ENCODE assay signal across 13 cellular contexts in genomic region chr9:127333326-127334064, GRCh38.
A peak's percentile ranks its signal among the peaks of the same experiment; 100 is the strongest.
DNase-seq lines count a peak whose midpoint lies in the region; ATAC-seq and TF ChIP-seq lines count a peak whose summit lies in the region.
"Had no signal": no experiment of that assay in that cellular context is flagged by ENCODE, and none has a peak within 500 bp of the region (broad histone marks: within the 10 kb centered on the region; RNA-seq: fewer than 3 reads in every experiment).

No MANE protein-coding gene starts in this region.

- peak overlapping the region; percentile 22 for H3K27ac Mint-ChIP-seq in GM23338
- H3K27ac Mint-ChIP-seq in stimulated activated effector memory CD8-positive, alpha-beta T cell treated with anti-CD3 and anti-CD28 coated beads, Interleukin-12 subunit alpha, Interleukin-12 subunit beta, amount 100 ng/mL, for 72 hours, result peak overlapping the region; percentile 0
- H3K27ac Mint-ChIP-seq: activated CD4-positive, alpha-beta T cell treated with anti-CD3 and anti-CD28 coated beads, Interleukin-2, amount 10 ng/mL, durations not matched to agents 7 days and 5 days; activated T-helper 17 cell treated with anti-CD3 and anti-CD28 coated beads, Interleukin-2, amount 50 U/mL, for 72 hours; nephron progenitor cell; T-helper 1 cell treated with Interleukin-12 subunit alpha and Interleukin-12 subunit beta and Interleukin-4 antibody, amounts not matched to agents 30 μg/mL and 1 μg/mL, for 36 hours had no signal

- H3K4me3 Mint-ChIP-seq in GM23338, result no peak overlapping the region
- no peak overlapping the region for H3K4me3 Mint-ChIP-seq in stimulated activated effector memory CD8-positive, alpha-beta T cell treated with anti-CD3 and anti-CD28 coated beads, Interleukin-12 subunit alpha, Interleukin-12 subunit beta, amount 100 ng/mL, for 72 hours
- H3K4me3 Mint-ChIP-seq: activated CD4-positive, alpha-beta T cell treated with anti-CD3 and anti-CD28 coated beads, Interleukin-2, amount 10 ng/mL, durations not matched to agents 7 days and 5 days; activated T-helper 17 cell treated with anti-CD3 and anti-CD28 coated beads, Interleukin-2, amount 50 U/mL, for 72 hours; nephron progenitor cell; T-helper 1 cell treated with Interleukin-12 subunit alpha and Interleukin-12 subunit beta and Interleukin-4 antibody, amounts not matched to agents 30 μg/mL and 1 μg/mL, for 36 hours had no signal

- H3K9me3 Mint-ChIP-seq in GM23338, result no peaks in the 10 kb centered on the region
- H3K9me3 Mint-ChIP-seq in stimulated activated effector memory CD8-positive, alpha-beta T cell treated with anti-CD3 and anti-CD28 coated beads, Interleukin-12 subunit alpha, Interleukin-12 subunit beta, amount 100 ng/mL, for 72 hours, result no peaks in the 10 kb centered on the region
- H3K9me3 Mint-ChIP-seq: activated CD4-positive, alpha-beta T cell treated with anti-CD3 and anti-CD28 coated beads, Interleukin-2, amount 10 ng/mL, durations not matched to agents 7 days and 5 days; activated T-helper 17 cell treated with anti-CD3 and anti-CD28 coated beads, Interleukin-2, amount 50 U/mL, for 72 hours; nephron progenitor cell; T-helper 1 cell treated with Interleukin-12 subunit alpha and Interleukin-12 subunit beta and Interleukin-4 antibody, amounts not matched to agents 30 μg/mL and 1 μg/mL, for 36 hours had no signal

- no peaks in the 10 kb centered on the region for H3K27me3 Mint-ChIP-seq in GM23338 (ENCODE audit: insufficient read depth, low read depth, poor library complexity)
- H3K27me3 Mint-ChIP-seq: activated T-helper 17 cell treated with anti-CD3 and anti-CD28 coated beads, Interleukin-2, amount 50 U/mL, for 72 hours had no signal

- H3K4me3 ChIP-seq in GM23338, result no peak overlapping the region
- no peak overlapping the region for H3K4me3 ChIP-seq in Peyer's patch
- H3K4me3 ChIP-seq in right cardiac atrium (ENCODE audit: low read length), result no peak overlapping the region

- H3K36me3 ChIP-seq in GM23338 (ENCODE audit: insufficient read depth), result no peaks in the 10 kb centered on the region
- H3K36me3 ChIP-seq in Peyer's patch, result no peaks in the 10 kb centered on the region

- H3K9me3 ChIP-seq in Peyer's patch (no peaks in the 10 kb centered on the region), right cardiac atrium (ENCODE audit: control insufficient read depth, low read length) (no peaks in the 10 kb centered on the region)

- no peaks in the 10 kb centered on the region for H3K36me3 Mint-ChIP-seq in GM23338 (ENCODE audit: low read depth)
- no peaks in the 10 kb centered on the region for H3K36me3 Mint-ChIP-seq in stimulated activated effector memory CD8-positive, alpha-beta T cell treated with anti-CD3 and anti-CD28 coated beads, Interleukin-12 subunit alpha, Interleukin-12 subunit beta, amount 100 ng/mL, for 72 hours

- H4K20me1 ChIP-seq in GM23338 (replicated peaks; ENCODE audit: insufficient read depth), result no peaks in the 10 kb centered on the region; the same call in 1 of the 2 replicates

- ATAC-seq in GM23338 (no peak), right cardiac atrium (peak in 1 of 2 donors; percentile 50)
- no peak for ATAC-seq in stimulated activated effector memory CD8-positive, alpha-beta T cell treated with anti-CD3 and anti-CD28 coated beads, Interleukin-12 subunit alpha, Interleukin-12 subunit beta, amount 100 ng/mL, for 72 hours
- ATAC-seq: activated T-helper 17 cell treated with anti-CD3 and anti-CD28 coated beads, Interleukin-2, amount 50 U/mL, for 72 hours had no signal

- no peaks in the 10 kb centered on the region for H3K9me2 ChIP-seq in GM23338 (ENCODE audit: insufficient read depth)

- H3K27ac ChIP-seq in GM23338 (ENCODE audit: low read depth) (no peak overlapping the region), Peyer's patch (peak overlapping the region; percentile 8 to 67 (median 31)), right cardiac atrium (ENCODE audit: low read length) (peak overlapping the region; percentile 7)
- H3K27ac ChIP-seq: HL-60 had no signal

- intact Hi-C loops in right cardiac atrium (cut with DNase I), result no loop called here

- DNase-seq in GM23338 (ENCODE audit: low spot score) (no peak), Peyer's patch (no peak), right cardiac atrium (no peak), A172 (ENCODE audit: low spot score) (no peak), AG20443 (ENCODE audit: low spot score) (no peak)
- DNase-seq in stimulated activated effector memory CD8-positive, alpha-beta T cell treated with anti-CD3 and anti-CD28 coated beads, Interleukin-12 subunit alpha, Interleukin-12 subunit beta, amount 100 ng/mL, for 72 hours (ENCODE audit: low spot score in 2 of 2), result no peak
- DNase-seq in activated CD4-positive, alpha-beta T cell treated with anti-CD3 and anti-CD28 coated beads for 48 hours, result no peak
- DNase-seq in stimulated activated CD4-positive, alpha-beta T cell treated with anti-CD3 and anti-CD28 coated beads, Interleukin-1b, Interleukin-23, amount 100 ng/mL, for 48 hours, result no peak
- DNase-seq: activated CD4-positive, alpha-beta T cell treated with anti-CD3 and anti-CD28 coated beads, Interleukin-2, amount 10 ng/mL, durations not matched to agents 7 days and 5 days; nephron progenitor cell had no signal

- H2AFZ ChIP-seq in GM23338, result no peak overlapping the region

- 58% methylated on average over 4 of the region's 4 CpGs for WGBS in right cardiac atrium

- no peaks in the 10 kb centered on the region for H3K79me2 ChIP-seq in GM23338 (replicated peaks; ENCODE audit: insufficient read depth)

- no peaks in the 10 kb centered on the region for H3K4me1 ChIP-seq in GM23338 (ENCODE audit: insufficient read depth)
- H3K4me1 ChIP-seq in Peyer's patch, result peaks cover 0 to 35% (median 2%) of the 10 kb centered on the region in 4 donors
- peaks cover 15% of the 10 kb centered on the region for H3K4me1 ChIP-seq in right cardiac atrium (ENCODE audit: control insufficient read depth, insufficient read depth, low read length)

- no peak for TF ChIP-seq POLR2A in Peyer's patch (IDR thresholded peaks at IDR 0.05)

- no peaks in the 10 kb centered on the region for H3K4me1 Mint-ChIP-seq in GM23338
- H3K4me1 Mint-ChIP-seq in stimulated activated effector memory CD8-positive, alpha-beta T cell treated with anti-CD3 and anti-CD28 coated beads, Interleukin-12 subunit alpha, Interleukin-12 subunit beta, amount 100 ng/mL, for 72 hours, result no peaks in the 10 kb centered on the region
- H3K4me1 Mint-ChIP-seq: activated CD4-positive, alpha-beta T cell treated with anti-CD3 and anti-CD28 coated beads, Interleukin-2, amount 10 ng/mL, durations not matched to agents 7 days and 5 days; activated T-helper 17 cell treated with anti-CD3 and anti-CD28 coated beads, Interleukin-2, amount 50 U/mL, for 72 hours had no signal

- H3K27me3 ChIP-seq in GM23338 (ENCODE audit: insufficient read depth) (no peaks in the 10 kb centered on the region), Peyer's patch (no peaks in the 10 kb centered on the region), right cardiac atrium (ENCODE audit: control insufficient read depth, insufficient read depth) (no peaks in the 10 kb centered on the region)

- TF ChIP-seq CTCF in GM23338 (conservative IDR thresholded peaks at IDR 0.05; ENCODE audit: low read depth in 2 of 2) (no peak), Peyer's patch (IDR thresholded peaks at IDR 0.05) (no peak)

- no peak overlapping the region for H3K4me2 ChIP-seq in GM23338

- no peaks in the 10 kb centered on the region for H3F3A ChIP-seq in GM23338 (replicated peaks; ENCODE audit: low read depth)

TF ChIP-seq in GM23338, 12 proteins besides CTCF, POLR2A, EP300 and RAD21 (continues in another document):
- TF ChIP-seq POLR2AphosphoS5 (IDR thresholded peaks at IDR 0.05; ENCODE audit: low read depth) (no peak), ETS1 (IDR thresholded peaks at IDR 0.05) (no peak), EZH2phosphoT487 (IDR thresholded peaks at IDR 0.05; ENCODE audit: unreplicated experiment) (no peak), EZH2 (IDR thresholded peaks at IDR 0.05; ENCODE audit: low read depth, unreplicated experiment) (no peak), NANOG (IDR thresholded peaks at IDR 0.05; ENCODE audit: borderline replicate concordance) (no peak), ZNF114 (CRISPR knock-in tag; IDR thresholded peaks at IDR 0.05) (no peak)
